ENCODE assay signal across 2 cellular contexts in the genomic region with DNA sequence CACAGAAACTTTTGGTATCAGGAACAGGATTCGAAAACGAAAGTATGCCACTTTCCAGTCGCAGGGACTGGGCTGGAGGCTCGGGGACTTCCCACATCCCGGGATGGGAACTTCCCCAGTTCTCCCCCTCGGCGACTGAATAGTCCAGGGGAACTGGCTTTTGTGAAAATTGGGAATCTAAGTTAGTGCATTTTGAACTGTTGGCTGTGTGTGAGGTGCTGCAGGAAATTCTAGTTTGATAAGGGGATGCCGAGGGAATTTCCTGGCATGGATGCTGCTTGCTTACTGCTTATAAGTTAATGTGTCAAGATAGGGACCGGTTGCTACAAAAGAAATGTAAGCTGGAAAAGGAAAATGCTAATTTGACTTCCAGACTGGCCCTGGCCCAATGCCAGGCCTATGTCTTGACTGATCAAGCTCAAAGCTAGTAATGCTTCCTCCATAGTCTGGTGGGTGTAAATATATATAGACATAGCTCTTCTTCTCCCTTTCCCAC.
TF ChIP-seq lines count a peak whose summit lies in the region.

No MANE protein-coding gene starts in this region.

TF ChIP-seq in GM12878, 131 proteins besides CTCF, POLR2A, EP300 and RAD21 (continued from another document):
- TF ChIP-seq, protein P1, sequence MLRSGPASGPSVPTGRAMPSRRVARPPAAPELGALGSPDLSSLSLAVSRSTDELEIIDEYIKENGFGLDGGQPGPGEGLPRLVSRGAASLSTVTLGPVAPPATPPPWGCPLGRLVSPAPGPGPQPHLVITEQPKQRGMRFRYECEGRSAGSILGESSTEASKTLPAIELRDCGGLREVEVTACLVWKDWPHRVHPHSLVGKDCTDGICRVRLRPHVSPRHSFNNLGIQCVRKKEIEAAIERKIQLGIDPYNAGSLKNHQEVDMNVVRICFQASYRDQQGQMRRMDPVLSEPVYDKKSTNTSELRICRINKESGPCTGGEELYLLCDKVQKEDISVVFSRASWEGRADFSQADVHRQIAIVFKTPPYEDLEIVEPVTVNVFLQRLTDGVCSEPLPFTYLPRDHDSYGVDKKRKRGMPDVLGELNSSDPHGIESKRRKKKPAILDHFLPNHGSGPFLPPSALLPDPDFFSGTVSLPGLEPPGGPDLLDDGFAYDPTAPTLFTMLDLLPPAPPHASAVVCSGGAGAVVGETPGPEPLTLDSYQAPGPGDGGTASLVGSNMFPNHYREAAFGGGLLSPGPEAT (IDR thresholded peaks at IDR 0.05; ENCODE audit: low read depth) = peak; percentile 44; the same call in 1 of the 2 replicates
- TF ChIP-seq SUZ12 (IDR thresholded peaks at IDR 0.05; ENCODE audit: unreplicated experiment) (no peak), MXI1 (IDR thresholded peaks at IDR 0.05; ENCODE audit: low read depth, low read length) (no peak), IKZF1 (conservative IDR thresholded peaks at IDR 0.05) (peak; percentile 75), EED (IDR thresholded peaks at IDR 0.05; ENCODE audit: low read depth) (peak; percentile 83), CREM (IDR thresholded peaks at IDR 0.05; ENCODE audit: low read depth) (no peak), TARDBP (IDR thresholded peaks at IDR 0.05; ENCODE audit: borderline replicate concordance) (no peak), SMAD1 (IDR thresholded peaks at IDR 0.05; ENCODE audit: low read depth, partially characterized antibody) (no peak), KAT2A (conservative IDR thresholded peaks at IDR 0.05; ENCODE audit: control insufficient read depth, low read depth, low read length) (no peak), FOS (IDR thresholded peaks at IDR 0.05; ENCODE audit: borderline replicate concordance, extremely low read depth, insufficient read length) (no peak), ZBED1 (IDR thresholded peaks at IDR 0.05; ENCODE audit: borderline replicate concordance) (no peak), IKZF2 (IDR thresholded peaks at IDR 0.05) (peak; percentile 57 to 71), CREB1 (IDR thresholded peaks at IDR 0.05; ENCODE audit: low read depth) (no peak), RELA (IDR thresholded peaks at IDR 0.05; ENCODE audit: borderline replicate concordance, partially characterized antibody) (peak; percentile 79), TCF3 (IDR thresholded peaks at IDR 0.05; ENCODE audit: borderline replicate concordance, insufficient read depth, low read depth, low read length) (no peak), CBFB (IDR thresholded peaks at IDR 0.05; ENCODE audit: low read depth) (no peak), SIX5 (IDR thresholded peaks at IDR 0.05; ENCODE audit: low read depth, low read length, severe bottlenecking) (no peak), CHD4 (IDR thresholded peaks at IDR 0.05) (no peak), FOXK2 (IDR thresholded peaks at IDR 0.05) (no peak)
- TF ChIP-seq, protein P2, sequence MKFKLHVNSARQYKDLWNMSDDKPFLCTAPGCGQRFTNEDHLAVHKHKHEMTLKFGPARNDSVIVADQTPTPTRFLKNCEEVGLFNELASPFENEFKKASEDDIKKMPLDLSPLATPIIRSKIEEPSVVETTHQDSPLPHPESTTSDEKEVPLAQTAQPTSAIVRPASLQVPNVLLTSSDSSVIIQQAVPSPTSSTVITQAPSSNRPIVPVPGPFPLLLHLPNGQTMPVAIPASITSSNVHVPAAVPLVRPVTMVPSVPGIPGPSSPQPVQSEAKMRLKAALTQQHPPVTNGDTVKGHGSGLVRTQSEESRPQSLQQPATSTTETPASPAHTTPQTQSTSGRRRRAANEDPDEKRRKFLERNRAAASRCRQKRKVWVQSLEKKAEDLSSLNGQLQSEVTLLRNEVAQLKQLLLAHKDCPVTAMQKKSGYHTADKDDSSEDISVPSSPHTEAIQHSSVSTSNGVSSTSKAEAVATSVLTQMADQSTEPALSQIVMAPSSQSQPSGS (IDR thresholded peaks at IDR 0.05; ENCODE audit: low read length) = no peak
- TF ChIP-seq, protein P3, sequence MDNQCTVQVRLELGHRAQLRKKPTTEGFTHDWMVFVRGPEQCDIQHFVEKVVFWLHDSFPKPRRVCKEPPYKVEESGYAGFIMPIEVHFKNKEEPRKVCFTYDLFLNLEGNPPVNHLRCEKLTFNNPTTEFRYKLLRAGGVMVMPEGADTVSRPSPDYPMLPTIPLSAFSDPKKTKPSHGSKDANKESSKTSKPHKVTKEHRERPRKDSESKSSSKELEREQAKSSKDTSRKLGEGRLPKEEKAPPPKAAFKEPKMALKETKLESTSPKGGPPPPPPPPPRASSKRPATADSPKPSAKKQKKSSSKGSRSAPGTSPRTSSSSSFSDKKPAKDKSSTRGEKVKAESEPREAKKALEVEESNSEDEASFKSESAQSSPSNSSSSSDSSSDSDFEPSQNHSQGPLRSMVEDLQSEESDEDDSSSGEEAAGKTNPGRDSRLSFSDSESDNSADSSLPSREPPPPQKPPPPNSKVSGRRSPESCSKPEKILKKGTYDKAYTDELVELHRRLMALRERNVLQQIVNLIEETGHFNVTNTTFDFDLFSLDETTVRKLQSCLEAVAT (IDR thresholded peaks at IDR 0.05) = no peak

TF ChIP-seq in liver, 16 proteins besides CTCF, POLR2A, EP300 and RAD21 (continued from another document):
- TF ChIP-seq, protein P4, sequence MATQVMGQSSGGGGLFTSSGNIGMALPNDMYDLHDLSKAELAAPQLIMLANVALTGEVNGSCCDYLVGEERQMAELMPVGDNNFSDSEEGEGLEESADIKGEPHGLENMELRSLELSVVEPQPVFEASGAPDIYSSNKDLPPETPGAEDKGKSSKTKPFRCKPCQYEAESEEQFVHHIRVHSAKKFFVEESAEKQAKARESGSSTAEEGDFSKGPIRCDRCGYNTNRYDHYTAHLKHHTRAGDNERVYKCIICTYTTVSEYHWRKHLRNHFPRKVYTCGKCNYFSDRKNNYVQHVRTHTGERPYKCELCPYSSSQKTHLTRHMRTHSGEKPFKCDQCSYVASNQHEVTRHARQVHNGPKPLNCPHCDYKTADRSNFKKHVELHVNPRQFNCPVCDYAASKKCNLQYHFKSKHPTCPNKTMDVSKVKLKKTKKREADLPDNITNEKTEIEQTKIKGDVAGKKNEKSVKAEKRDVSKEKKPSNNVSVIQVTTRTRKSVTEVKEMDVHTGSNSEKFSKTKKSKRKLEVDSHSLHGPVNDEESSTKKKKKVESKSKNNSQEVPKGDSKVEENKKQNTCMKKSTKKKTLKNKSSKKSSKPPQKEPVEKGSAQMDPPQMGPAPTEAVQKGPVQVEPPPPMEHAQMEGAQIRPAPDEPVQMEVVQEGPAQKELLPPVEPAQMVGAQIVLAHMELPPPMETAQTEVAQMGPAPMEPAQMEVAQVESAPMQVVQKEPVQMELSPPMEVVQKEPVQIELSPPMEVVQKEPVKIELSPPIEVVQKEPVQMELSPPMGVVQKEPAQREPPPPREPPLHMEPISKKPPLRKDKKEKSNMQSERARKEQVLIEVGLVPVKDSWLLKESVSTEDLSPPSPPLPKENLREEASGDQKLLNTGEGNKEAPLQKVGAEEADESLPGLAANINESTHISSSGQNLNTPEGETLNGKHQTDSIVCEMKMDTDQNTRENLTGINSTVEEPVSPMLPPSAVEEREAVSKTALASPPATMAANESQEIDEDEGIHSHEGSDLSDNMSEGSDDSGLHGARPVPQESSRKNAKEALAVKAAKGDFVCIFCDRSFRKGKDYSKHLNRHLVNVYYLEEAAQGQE (IDR thresholded peaks at IDR 0.05) = peak; percentile 64
- no peak for TF ChIP-seq GABPA (IDR thresholded peaks at IDR 0.05 in 1 of 2, conservative IDR thresholded peaks at IDR 0.05 in 1 of 2)
- TF ChIP-seq RXRA (IDR thresholded peaks at IDR 0.05) = peak in 1 of 2 donors; percentile 23
- no peak for TF ChIP-seq TAF1 (conservative IDR thresholded peaks at IDR 0.05)
